In genomic region chr22:29306830-29307657, GRCh38 we compare ENCODE assay signal across 8 cellular contexts. TPM values are rescaled to one million over a fixed set of nuclear protein-coding genes. Genes with fewer than 3 reads are reported as not detected.
A peak's percentile ranks its signal among the peaks of the same experiment; 100 is the strongest.
DNase-seq lines count a peak whose midpoint lies in the region; ATAC-seq lines count a peak whose summit lies in the region.

No MANE protein-coding gene starts in this region.

- ATAC-seq in Right ventricle myocardium inferior: peak; percentile 74
- ATAC-seq in HG02981 (IDR thresholded peaks at IDR 0.05; ENCODE audit: unreplicated experiment): no peak
- no peak for ATAC-seq in HG03571 (IDR thresholded peaks at IDR 0.05; ENCODE audit: unreplicated experiment)

- peak overlapping the region; percentile 98 for H2AFZ ChIP-seq in GM23248
- peak overlapping the region; percentile 99 for H2AFZ ChIP-seq in neuronal stem cell (ENCODE audit: low read length)

- no peaks in the 10 kb centered on the region for H4K20me1 ChIP-seq in GM23248 (ENCODE audit: insufficient read depth)

- in situ Hi-C loops in GM23248 (cut with MboI): no loop called here

- no peak overlapping the region for H3K27ac Mint-ChIP-seq in activated naive CD8-positive, alpha-beta T cell treated with anti-CD3 and anti-CD28 coated beads for 36 hours

- H3K79me2 ChIP-seq in GM23248 (ENCODE audit: insufficient read depth): peaks cover 24% of the 10 kb centered on the region

- H3K27me3 Mint-ChIP-seq in activated naive CD8-positive, alpha-beta T cell treated with anti-CD3 and anti-CD28 coated beads for 36 hours: peaks cover 19% of the 10 kb centered on the region

- peaks cover 21% of the 10 kb centered on the region for H3K4me1 Mint-ChIP-seq in activated naive CD8-positive, alpha-beta T cell treated with anti-CD3 and anti-CD28 coated beads for 36 hours

- DNase-seq in Ammon's horn (ENCODE audit: low spot score) (peak; percentile 80), GM23248 (peak; percentile 94), NCI-H748 (lab: John Stamatoyannopoulos, UW; ENCODE audit: unreplicated experiment) (peak; percentile 64), Right ventricle myocardium inferior (ENCODE audit: missing footprints) (peak; percentile 93), neuronal stem cell (ENCODE audit: low spot score) (peak; percentile 83)
- DNase-seq in activated naive CD8-positive, alpha-beta T cell treated with anti-CD3 and anti-CD28 coated beads for 36 hours: no peak

- peak overlapping the region; percentile 51 for H3K27ac ChIP-seq in GM23248
- H3K27ac ChIP-seq in neuronal stem cell (replicated peaks; ENCODE audit: low read length): peak overlapping the region; percentile 88

- peak overlapping the region; percentile 84 for H2BK120ac ChIP-seq in neuronal stem cell (ENCODE audit: low read depth, low read length)

- H2AK5ac ChIP-seq in neuronal stem cell (ENCODE audit: low read depth, low read length): peak overlapping the region; percentile 1

- peak overlapping the region; percentile 87 for H3K4me3 ChIP-seq in GM23248
- H3K4me3 ChIP-seq in neuronal stem cell (ENCODE audit: low read length in 2 of 2): peak overlapping the region; percentile 59 to 83

- peak overlapping the region; percentile 45 for H3K23ac ChIP-seq in neuronal stem cell (ENCODE audit: low read depth, low read length, poor library complexity)

- no peaks in the 10 kb centered on the region for H3F3A ChIP-seq in GM23248 (ENCODE audit: insufficient read depth)

- H3K9ac ChIP-seq in GM23248 (peak overlapping the region; percentile 84), neuronal stem cell (ENCODE audit: low read depth, low read length, poor library complexity) (no peak overlapping the region)

- peak overlapping the region; percentile 99 for H2BK15ac ChIP-seq in neuronal stem cell (ENCODE audit: low read length)

- peaks cover 4% of the 10 kb centered on the region for H3K79me1 ChIP-seq in neuronal stem cell (ENCODE audit: low read depth, low read length)

- H3K14ac ChIP-seq in neuronal stem cell (ENCODE audit: low read length): no peak overlapping the region

- peak overlapping the region; percentile 63 for H3K4me3 Mint-ChIP-seq in activated naive CD8-positive, alpha-beta T cell treated with anti-CD3 and anti-CD28 coated beads for 36 hours

- no peaks in the 10 kb centered on the region for H3K9me3 Mint-ChIP-seq in activated naive CD8-positive, alpha-beta T cell treated with anti-CD3 and anti-CD28 coated beads for 36 hours

- H3K4ac ChIP-seq in neuronal stem cell (ENCODE audit: low read length): no peak overlapping the region

- intact Hi-C loops in Right ventricle myocardium inferior (cut with DNase I): loop anchor here (1.0 to 2.0 kb wide), 2 partner anchors 38 to 52 kb away; partner anchors contain the start of gene EWSR1

- no peaks in the 10 kb centered on the region for H3K9me2 ChIP-seq in GM23248 (ENCODE audit: insufficient read depth)

- H3K36me3 Mint-ChIP-seq in activated naive CD8-positive, alpha-beta T cell treated with anti-CD3 and anti-CD28 coated beads for 36 hours: no peaks in the 10 kb centered on the region

- H3K4me1 ChIP-seq in GM23248 (ENCODE audit: insufficient read depth): peaks cover 21% of the 10 kb centered on the region
- H3K4me1 ChIP-seq in neuronal stem cell (ENCODE audit: control insufficient read depth in 2 of 2, insufficient read depth in 1 of 2, low read depth in 1 of 2, low read length in 2 of 2): peaks cover 22 to 28% of the 10 kb centered on the region in 2 donors

- no peak overlapping the region for H4K8ac ChIP-seq in neuronal stem cell (ENCODE audit: low read depth, low read length)

- H3K4me2 ChIP-seq in GM23248 (ENCODE audit: unreplicated experiment) (peak overlapping the region; percentile 96), neuronal stem cell (ENCODE audit: insufficient read depth, low read length, poor library complexity, severe bottlenecking) (peak overlapping the region; percentile 90)

- H3K9me3 ChIP-seq in GM23248 (ENCODE audit: low read depth) (no peaks in the 10 kb centered on the region), neuronal stem cell (replicated peaks in 1 of 2; ENCODE audit: control insufficient read depth in 2 of 2, insufficient read depth in 1 of 2, low read depth in 1 of 2, low read length in 2 of 2) (no peaks in the 10 kb centered on the region)

- no peak overlapping the region for H4K91ac ChIP-seq in neuronal stem cell (ENCODE audit: low read depth, low read length, poor library complexity)

- H3K27me3 ChIP-seq in GM23248 (replicated peaks; ENCODE audit: insufficient read depth) (no peaks in the 10 kb centered on the region), neuronal stem cell (ENCODE audit: control insufficient read depth in 3 of 3, insufficient read depth in 3 of 3, low read depth in 1 of 3, low read length in 3 of 3) (peaks cover 0 to 4% (median 0%) of the 10 kb centered on the region in 3 experiments)

- H2BK12ac ChIP-seq in neuronal stem cell (ENCODE audit: low read length): no peak overlapping the region

- peak overlapping the region; percentile 98 for H3K18ac ChIP-seq in neuronal stem cell (ENCODE audit: low read length)

- H2BK5ac ChIP-seq in neuronal stem cell (ENCODE audit: low read length): peak overlapping the region; percentile 97

- WGBS in GM23248 (ENCODE audit: low coverage in 1 of 2, low lambda C conversion rate in 2 of 2, missing lambda C conversion rate in 2 of 2), 2 experiments: 1 to 2% methylated on average over 39 to 84 of the region's 86 CpGs
- WGBS in neuronal stem cell (ENCODE audit: extremely low coverage in 2 of 2, insufficient read length in 2 of 2, insufficient replicate concordance in 1 of 2), 2 donors: no CpG with 5 or more reads among the region's 86 CpGs

- H3K36me3 ChIP-seq in GM23248 (ENCODE audit: low read depth) (no peaks in the 10 kb centered on the region), neuronal stem cell (replicated peaks in 1 of 2; ENCODE audit: control insufficient read depth in 2 of 2, insufficient read depth in 2 of 2, low read length in 2 of 2) (no peaks in the 10 kb centered on the region)

RNA-seq across cellular contexts. Expression of gene GAS2L1, which starts 0.6 kb away (rescaled TPM):
- 23.7 and 26.3 TPM in 2 replicates for total RNA-seq in GM23248 (2014; rRNA removed; shearing (Covaris generic))
- 21.2 and 22.7 TPM in 2 replicates for polyA plus RNA-seq in GM23248 (2016; fragmentation: Nextera tagmentation; extraction: Ambion mirVana)
- total RNA-seq in activated naive CD8-positive, alpha-beta T cell treated with anti-CD3 and anti-CD28 coated beads for 36 hours: 1 to 10 TPM; 1.1 to 1.4 TPM
- total RNA-seq in Right ventricle myocardium inferior: 24.3 TPM
- polyA plus RNA-seq in neuronal stem cell (2013, experiment 1 of 2): 7.7 TPM
- polyA plus RNA-seq in neuronal stem cell (2013, experiment 2 of 2): 7.4 TPM

RNA-seq across cellular contexts. Expression of gene RASL10A, which starts 8.5 kb away (rescaled TPM):
- total RNA-seq in GM23248 (2014; rRNA removed; shearing (Covaris generic)): not detected in 2 replicates
- polyA plus RNA-seq in GM23248 (2016; fragmentation: Nextera tagmentation; extraction: Ambion mirVana): 0.13 and 0.20 TPM in 2 replicates
- under 1 TPM in 1 of 2 experiments, not detected in 1; 0.58 TPM for total RNA-seq in activated naive CD8-positive, alpha-beta T cell treated with anti-CD3 and anti-CD28 coated beads for 36 hours
- total RNA-seq in Right ventricle myocardium inferior: 1.1 TPM
- 0.56 TPM for polyA plus RNA-seq in neuronal stem cell (2013, experiment 1 of 2)
- polyA plus RNA-seq in neuronal stem cell (2013, experiment 2 of 2): 0.53 TPM

RNA-seq across cellular contexts. Expression of gene EWSR1, which starts 39.0 kb away (rescaled TPM):
- 154 and 190 TPM in 2 replicates for total RNA-seq in GM23248 (2014; rRNA removed; shearing (Covaris generic))
- 198 and 210 TPM in 2 replicates for polyA plus RNA-seq in GM23248 (2016; fragmentation: Nextera tagmentation; extraction: Ambion mirVana)
- 100 to 1,000 TPM; 369 to 377 TPM for total RNA-seq in activated naive CD8-positive, alpha-beta T cell treated with anti-CD3 and anti-CD28 coated beads for 36 hours
- 112 TPM for total RNA-seq in Right ventricle myocardium inferior
- 271 TPM for polyA plus RNA-seq in neuronal stem cell (2013, experiment 1 of 2)
- 267 TPM for polyA plus RNA-seq in neuronal stem cell (2013, experiment 2 of 2)

RNA-seq across cellular contexts. Expression of gene RHBDD3, which starts 39.3 kb away (rescaled TPM):
- 37.3 and 43.5 TPM in 2 replicates for total RNA-seq in GM23248 (2014; rRNA removed; shearing (Covaris generic))
- polyA plus RNA-seq in GM23248 (2016; fragmentation: Nextera tagmentation; extraction: Ambion mirVana): 28.8 and 31.4 TPM in 2 replicates
- 10 to 100 TPM; 32.4 to 33.1 TPM for total RNA-seq in activated naive CD8-positive, alpha-beta T cell treated with anti-CD3 and anti-CD28 coated beads for 36 hours
- total RNA-seq in Right ventricle myocardium inferior: 11.6 TPM
- polyA plus RNA-seq in neuronal stem cell (2013, experiment 1 of 2): 25.1 TPM
- polyA plus RNA-seq in neuronal stem cell (2013, experiment 2 of 2): 24.1 TPM

Comparison
In these comparisons a context has a peak if more than half of its experiments do, and no peak if none do; other contexts are left out.
1. RNA of gene GAS2L1, which starts 0.6 kb away (total RNA-seq): 24.3 TPM in Right ventricle myocardium inferior (single experiment) and 23.7 to 26.3 TPM in GM23248; 1.1 to 1.4 TPM in activated naive CD8-positive, alpha-beta T cell treated with anti-CD3 and anti-CD28 coated beads for 36 hours; every median in the first group is over 10 times any median in the second.